In the genomic region with DNA sequence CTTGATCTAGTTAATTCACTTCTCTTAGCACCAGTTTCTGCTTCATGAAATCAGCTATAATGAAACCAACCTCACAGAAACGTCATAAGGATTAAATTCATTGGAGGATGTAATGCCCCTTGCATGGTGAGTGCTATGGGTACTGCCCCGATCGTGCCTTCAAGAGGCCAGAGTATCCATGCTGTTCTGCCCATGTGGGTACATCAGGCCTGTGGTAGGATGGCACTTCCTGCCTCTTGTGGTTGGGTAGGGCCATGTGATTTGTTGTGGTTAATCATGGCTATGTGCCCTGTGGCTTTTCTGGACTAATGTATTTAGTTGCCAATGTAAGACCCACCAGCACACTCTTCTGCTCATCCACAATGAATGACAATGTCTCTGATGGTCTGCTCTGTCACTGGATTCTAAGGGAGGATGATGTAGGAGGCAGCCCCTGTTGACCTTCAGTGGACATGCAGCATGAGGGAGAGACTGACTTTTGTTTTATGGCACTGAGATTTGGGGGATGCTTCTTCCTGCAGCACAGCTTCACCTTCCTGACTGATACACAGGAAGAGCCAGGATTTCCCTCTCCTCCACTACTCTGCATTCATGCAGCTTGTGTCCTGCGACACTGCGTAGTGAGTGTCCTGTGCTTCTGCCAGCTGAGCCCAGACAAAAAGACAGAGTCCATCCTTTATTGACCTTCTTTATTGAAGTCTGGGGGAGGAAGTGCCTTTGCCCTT, we compare ENCODE assay signal across 30 cellular contexts.
DNase-seq lines count a peak whose midpoint lies in the region; ATAC-seq and TF ChIP-seq lines count a peak whose summit lies in the region.
"Had no signal": no experiment of that assay in that cellular context is flagged by ENCODE, and none has a peak within 500 bp of the region (broad histone marks: within the 10 kb centered on the region; RNA-seq: fewer than 3 reads in every experiment).

No MANE protein-coding gene starts in this region.

- no peak for ATAC-seq in HG02678 (IDR thresholded peaks at IDR 0.05; ENCODE audit: unreplicated experiment)
- ATAC-seq: gastroesophageal sphincter; left lobe of liver; naive thymus-derived CD8-positive, alpha-beta T cell; SK-N-SH treated with all-trans-retinoic acid at 6 μM for 48 hours; upper lobe of right lung had no signal

- H3K79me2 ChIP-seq in DOHH2 (ENCODE audit: control insufficient read depth, low read length): no peaks in the 10 kb centered on the region

- H3K4me1 Mint-ChIP-seq in progenitor cell of endocrine pancreas (ENCODE audit: low read depth): peaks cover 3% of the 10 kb centered on the region
- H3K4me1 Mint-ChIP-seq: activated CD4-positive, alpha-beta T cell treated with anti-CD3 and anti-CD28 coated beads, Interleukin-2, amount 10 ng/mL, durations not matched to agents 24 days and 14 days; activated naive CD8-positive, alpha-beta T cell treated with anti-CD3 and anti-CD28 coated beads, Interleukin-2, amount 10 ng/mL, durations not matched to agents 7 days and 5 days had no signal

- peak; percentile 10 for DNase-seq in MV-4-11 (lab: John Stamatoyannopoulos, UW)
- DNase-seq in coronary artery (ENCODE audit: low spot score): peak; percentile 52
- no peak for DNase-seq in progenitor cell of endocrine pancreas (ENCODE audit: low spot score, unreplicated experiment)
- DNase-seq in stimulated activated CD4-positive, alpha-beta T cell treated with anti-CD3 and anti-CD28 coated beads, Interleukin-12 subunit alpha, Interleukin-12 subunit beta, amount 100 ng/mL, for 4 hours: no peak
- DNase-seq in T1000 (lab: John Stamatoyannopoulos, UW): no peak
- no peak for DNase-seq in GM20000 (ENCODE audit: low spot score)
- DNase-seq: activated CD4-positive, alpha-beta T cell treated with anti-CD3 and anti-CD28 coated beads, Interleukin-2, amount 10 ng/mL, durations not matched to agents 24 days and 14 days; activated gamma-delta T cell; activated naive CD8-positive, alpha-beta T cell treated with anti-CD3 and anti-CD28 coated beads, Interleukin-2, amount 10 ng/mL, durations not matched to agents 7 days and 5 days; activated T-cell treated with anti-CD3 and anti-CD28 coated beads, Interleukin-2, amount 50 U/mL, for 1 hour; Caco-2; caudate nucleus; DMS79 treated with DMSO at 0.1 percent for 48 hours; hypothalamus; naive thymus-derived CD8-positive, alpha-beta T cell; NCI-H2029; NCI-H774; nucleus accumbens; upper lobe of right lung had no signal

- H3K9me2 ChIP-seq in DOHH2 (replicated peaks; ENCODE audit: control insufficient read depth, low read length): no peaks in the 10 kb centered on the region

- H3K9me3 Mint-ChIP-seq in progenitor cell of endocrine pancreas (ENCODE audit: low read depth): no peaks in the 10 kb centered on the region
- H3K9me3 Mint-ChIP-seq: activated CD4-positive, alpha-beta T cell treated with anti-CD3 and anti-CD28 coated beads, Interleukin-2, amount 10 ng/mL, durations not matched to agents 24 days and 14 days; dendritic cell treated with granulocyte-macrophage colony-stimulating factor and Interleukin-4, amounts not matched to agents 40 ng/mL and 50 ng/mL, for 4 days had no signal

- no peaks in the 10 kb centered on the region for H3K36me3 ChIP-seq in DOHH2 (ENCODE audit: control insufficient read depth, low read length)
- H3K36me3 ChIP-seq: ascending aorta, gastroesophageal sphincter, suprapubic skin, upper lobe of right lung had no signal

- H3K27me3 Mint-ChIP-seq in progenitor cell of endocrine pancreas: peaks cover 22% of the 10 kb centered on the region

- H3K27ac Mint-ChIP-seq in progenitor cell of endocrine pancreas: peak overlapping the region; percentile 38
- H3K27ac Mint-ChIP-seq: activated CD4-positive, alpha-beta T cell treated with anti-CD3 and anti-CD28 coated beads, Interleukin-2, amount 10 ng/mL, durations not matched to agents 24 days and 14 days; activated naive CD8-positive, alpha-beta T cell treated with anti-CD3 and anti-CD28 coated beads, Interleukin-2, amount 10 ng/mL, durations not matched to agents 7 days and 5 days; dendritic cell treated with granulocyte-macrophage colony-stimulating factor and Interleukin-4, amounts not matched to agents 40 ng/mL and 50 ng/mL, for 4 days; naive thymus-derived CD8-positive, alpha-beta T cell; T-helper 2 cell treated with Interferon-gamma antibody and Interleukin-4, amounts not matched to agents 5 μg/mL and 100 μg/mL, for 36 hours had no signal

- H3K4me2 ChIP-seq in DOHH2 (ENCODE audit: low read length): peak overlapping the region; percentile 20; the same call in 1 of the 2 replicates

- no peaks in the 10 kb centered on the region for H4K20me1 ChIP-seq in DOHH2 (ENCODE audit: control insufficient read depth, insufficient read depth, low read depth, low read length)

- H3K4me1 ChIP-seq in DOHH2 (ENCODE audit: control insufficient read depth, low read length): peaks cover 47% of the 10 kb centered on the region
- H3K4me1 ChIP-seq: ascending aorta, gastroesophageal sphincter, suprapubic skin, upper lobe of right lung had no signal

- no peaks in the 10 kb centered on the region for H3K36me3 Mint-ChIP-seq in progenitor cell of endocrine pancreas (ENCODE audit: insufficient read depth)

- H3F3A ChIP-seq in DOHH2 (ENCODE audit: control insufficient read depth, insufficient read depth): no peaks in the 10 kb centered on the region

- H3K27ac ChIP-seq in DOHH2 (ENCODE audit: low read depth, low read length) (no peak overlapping the region), coronary artery (no peak overlapping the region)
- H3K27ac ChIP-seq: ascending aorta, C4-2B, gastroesophageal sphincter, skin epidermis, suprapubic skin, upper lobe of right lung had no signal

- TF ChIP-seq CTCF in DOHH2 (IDR thresholded peaks at IDR 0.05; ENCODE audit: low read depth, low read length, poor library complexity, severe bottlenecking): no peak
- TF ChIP-seq CTCF in coronary artery (IDR thresholded peaks at IDR 0.05): no peak
- TF ChIP-seq CTCF in progenitor cell of endocrine pancreas (IDR thresholded peaks at IDR 0.05; ENCODE audit: unreplicated experiment): no peak
- TF ChIP-seq CTCF in GM20000 (IDR thresholded peaks at IDR 0.05; ENCODE audit: extremely low read depth, missing control alignments): no peak

- H3K27me3 ChIP-seq in DOHH2 (ENCODE audit: control insufficient read depth, low read length): peaks cover 3% of the 10 kb centered on the region
- H3K27me3 ChIP-seq: ascending aorta, upper lobe of right lung had no signal

- H3K4me3 Mint-ChIP-seq in progenitor cell of endocrine pancreas (ENCODE audit: low read depth): no peak overlapping the region
- H3K4me3 Mint-ChIP-seq: activated CD4-positive, alpha-beta T cell treated with anti-CD3 and anti-CD28 coated beads, Interleukin-2, amount 10 ng/mL, durations not matched to agents 24 days and 14 days; activated naive CD8-positive, alpha-beta T cell treated with anti-CD3 and anti-CD28 coated beads, Interleukin-2, amount 10 ng/mL, durations not matched to agents 7 days and 5 days; dendritic cell treated with granulocyte-macrophage colony-stimulating factor and Interleukin-4, amounts not matched to agents 40 ng/mL and 50 ng/mL, for 4 days; T-helper 2 cell treated with Interferon-gamma antibody and Interleukin-4, amounts not matched to agents 5 μg/mL and 100 μg/mL, for 36 hours had no signal

- H3K4me3 ChIP-seq in DOHH2 (ENCODE audit: low read length) (0 out of 2 replicates have a peak overlapping the region, but pooled peaks have one; percentile 0), coronary artery (no peak overlapping the region)
- H3K4me3 ChIP-seq: ascending aorta, gastroesophageal sphincter, skin epidermis, suprapubic skin, upper lobe of right lung had no signal

- peaks cover 3% of the 10 kb centered on the region; the same call in 1 of the 2 replicates for H3K9me3 ChIP-seq in DOHH2 (ENCODE audit: control insufficient read depth, insufficient read depth, low read length)
- H3K9me3 ChIP-seq: ascending aorta, suprapubic skin, upper lobe of right lung had no signal

Comparison
In these comparisons a context has a peak if more than half of its experiments do, and no peak if none do; other contexts are left out.
1. DNase-seq: peak in MV-4-11 (single experiment) and coronary artery (single experiment); none in progenitor cell of endocrine pancreas (single experiment), stimulated activated CD4-positive, alpha-beta T cell treated with anti-CD3 and anti-CD28 coated beads, Interleukin-12 subunit alpha, Interleukin-12 subunit beta, amount 100 ng/mL, for 4 hours (single experiment), T1000 (single experiment) and GM20000 (single experiment).